Comparison of ENCODE assay signal across 17 cellular contexts in genomic region chr3:124529826-124530571, GRCh38.
A peak's percentile ranks its signal among the peaks of the same experiment; 100 is the strongest.
DNase-seq lines count a peak whose midpoint lies in the region; ATAC-seq, FAIRE-seq and TF ChIP-seq lines count a peak whose summit lies in the region.
"Had no signal": no experiment of that assay in that cellular context is flagged by ENCODE, and none has a peak within 500 bp of the region (broad histone marks: within the 10 kb centered on the region; RNA-seq: fewer than 3 reads in every experiment).

No MANE protein-coding gene starts in this region.

- no peak overlapping the region for H3K4me3 Mint-ChIP-seq in activated naive CD8-positive, alpha-beta T cell treated with anti-CD3 and anti-CD28 coated beads, Interleukin-2, amount 50 U/mL, for 24 hours
- H3K4me3 Mint-ChIP-seq: activated CD8-positive, alpha-beta T cell treated with anti-CD3 and anti-CD28 coated beads for 36 hours; brain; CD14-positive monocyte; effector memory CD8-positive, alpha-beta T cell; nephron progenitor cell; stimulated activated naive CD8-positive, alpha-beta T cell treated with anti-CD3 and anti-CD28 coated beads, Interleukin-15, amount 100 ng/mL, for 72 hours had no signal

- peaks cover 8% of the 10 kb centered on the region for H3K4me1 ChIP-seq in PC-3 (ENCODE audit: insufficient read depth, low read length)
- peaks cover 0 to 7% (median 0%) of the 10 kb centered on the region in 3 donors for H3K4me1 ChIP-seq in pancreas

- no peaks in the 10 kb centered on the region for H3F3A ChIP-seq in PC-3 (ENCODE audit: low read length, unreplicated experiment)

- no peak overlapping the region for H3K27ac Mint-ChIP-seq in activated naive CD8-positive, alpha-beta T cell treated with anti-CD3 and anti-CD28 coated beads, Interleukin-2, amount 50 U/mL, for 24 hours
- H3K27ac Mint-ChIP-seq: activated CD8-positive, alpha-beta T cell treated with anti-CD3 and anti-CD28 coated beads for 36 hours; brain; CD14-positive monocyte; effector memory CD8-positive, alpha-beta T cell; nephron progenitor cell; stimulated activated naive CD8-positive, alpha-beta T cell treated with anti-CD3 and anti-CD28 coated beads, Interleukin-15, amount 100 ng/mL, for 72 hours had no signal

- no peak overlapping the region for H3K27ac ChIP-seq in PC-3 (ENCODE audit: low read length)
- no peak overlapping the region for H3K27ac ChIP-seq in pancreas

- DNase-seq in Daoy (ENCODE audit: low read depth), result peak; percentile 36
- DNase-seq in PC-3, result peak; percentile 66
- DNase-seq in epithelial cell of esophagus (ENCODE audit: low read depth), result peak; percentile 66
- peak in 1 of 6 donors; percentile 16 for DNase-seq in pancreas
- DNase-seq in activated naive CD8-positive, alpha-beta T cell treated with anti-CD3 and anti-CD28 coated beads, Interleukin-2, amount 50 U/mL, for 24 hours, result no peak
- DNase-seq in H54 (ENCODE audit: insufficient read length, low spot score), result no peak
- DNase-seq in SIG-M5 treated with dmso at 0.1 percent for 504 hours (lab: John Stamatoyannopoulos, UW; ENCODE audit: unreplicated experiment), result no peak
- no peak for DNase-seq in AG20443 (ENCODE audit: low spot score)
- DNase-seq: activated CD8-positive, alpha-beta T cell treated with anti-CD3 and anti-CD28 coated beads for 36 hours; effector memory CD8-positive, alpha-beta T cell; KG1; NCI-H774; nephron progenitor cell; RPMI8226; stimulated activated naive CD8-positive, alpha-beta T cell treated with anti-CD3 and anti-CD28 coated beads, Interleukin-15, amount 100 ng/mL, for 72 hours had no signal

- H3K9me3 Mint-ChIP-seq in activated naive CD8-positive, alpha-beta T cell treated with anti-CD3 and anti-CD28 coated beads, Interleukin-2, amount 50 U/mL, for 24 hours, result peaks cover 3% of the 10 kb centered on the region
- H3K9me3 Mint-ChIP-seq: nephron progenitor cell had no signal

- intact Hi-C loops in PC-3 (cut with micrococcal nuclease), result no loop called here
- intact Hi-C loops in pancreas (cut with DNase I), result no loop called here

- H3K4me2 ChIP-seq in PC-3 (ENCODE audit: low read length), result no peak overlapping the region

- POLR2A ChIA-PET in PC-3 (lab: Charles Lee; ENCODE audit: unreplicated experiment), result no interaction called here

- 78 to 84% methylated on average over 3 of the region's 3 CpGs for whole genome bisulfite sequencing in pancreas, 2 donors

- no peak for TF ChIP-seq CTCF in PC-3 (conservative IDR thresholded peaks at IDR 0.05; ENCODE audit: low read depth, low read length)
- no peak for TF ChIP-seq CTCF in epithelial cell of esophagus (IDR thresholded peaks at IDR 0.05; ENCODE audit: insufficient read depth, low read depth, low read length, missing control alignments)
- no peak for TF ChIP-seq CTCF in pancreas (IDR thresholded peaks at IDR 0.05)

- no TSS peak for BruUV-seq in PC-3 (replicated peaks; lab: Mats Ljungman, UMichigan)

- no peaks in the 10 kb centered on the region for H3K36me3 Mint-ChIP-seq in activated naive CD8-positive, alpha-beta T cell treated with anti-CD3 and anti-CD28 coated beads, Interleukin-2, amount 50 U/mL, for 24 hours (ENCODE audit: low read depth)
- H3K36me3 Mint-ChIP-seq: CD14-positive monocyte had no signal

- ATAC-seq in PC-3 (peak; percentile 51), pancreas (peak in 3 of 4 donors; percentile 48 to 71 (median 51))
- no peak for ATAC-seq in activated naive CD8-positive, alpha-beta T cell treated with anti-CD3 and anti-CD28 coated beads, Interleukin-2, amount 50 U/mL, for 24 hours
- ATAC-seq: activated CD8-positive, alpha-beta T cell treated with anti-CD3 and anti-CD28 coated beads for 36 hours; effector memory CD8-positive, alpha-beta T cell; stimulated activated naive CD8-positive, alpha-beta T cell treated with anti-CD3 and anti-CD28 coated beads, Interleukin-15, amount 100 ng/mL, for 72 hours had no signal

- H3K9ac ChIP-seq in PC-3 (ENCODE audit: low read length), result no peak overlapping the region

- H4K20me1 ChIP-seq in PC-3 (ENCODE audit: low read length), result no peaks in the 10 kb centered on the region

- H3K4me3 ChIP-seq in PC-3 (ENCODE audit: low read length) (no peak overlapping the region), epithelial cell of esophagus (ENCODE audit: low read length) (no peak overlapping the region), pancreas (no peak overlapping the region)

- H3K27me3 Mint-ChIP-seq in activated naive CD8-positive, alpha-beta T cell treated with anti-CD3 and anti-CD28 coated beads, Interleukin-2, amount 50 U/mL, for 24 hours, result peaks cover 24% of the 10 kb centered on the region
- H3K27me3 Mint-ChIP-seq: brain had no signal

- CTCF ChIA-PET in PC-3 (lab: Charles Lee), result no interaction called here

- no peak overlapping the region for H2AFZ ChIP-seq in PC-3 (ENCODE audit: low read length)

- 0 out of 2 replicates have a peak, but pooled peaks cover 3% of the 10 kb centered on the region for H3K9me2 ChIP-seq in PC-3 (replicated peaks; ENCODE audit: low read length)

- TF ChIP-seq POLR2A in H54 (IDR thresholded peaks at IDR 0.05; ENCODE audit: low read depth, low read length), result no peak

- H3K27me3 ChIP-seq in PC-3 (ENCODE audit: low read length) (0 out of 2 replicates have a peak, but pooled peaks cover 6% of the 10 kb centered on the region), pancreas (no peaks in the 10 kb centered on the region)

- H3K79me2 ChIP-seq in PC-3 (ENCODE audit: low read length), result no peaks in the 10 kb centered on the region

- FAIRE-seq in pancreas (lab: Jason Lieb, UNC) (no peak), H54 (lab: Jason Lieb, UNC) (no peak)

- no peaks in the 10 kb centered on the region for H3K36me3 ChIP-seq in PC-3 (ENCODE audit: low read depth, low read length)
- H3K36me3 ChIP-seq in pancreas, result no peaks in the 10 kb centered on the region

- no peaks in the 10 kb centered on the region for H3K4me1 Mint-ChIP-seq in activated naive CD8-positive, alpha-beta T cell treated with anti-CD3 and anti-CD28 coated beads, Interleukin-2, amount 50 U/mL, for 24 hours
- H3K4me1 Mint-ChIP-seq: CD14-positive monocyte; nephron progenitor cell; stimulated activated naive CD8-positive, alpha-beta T cell treated with anti-CD3 and anti-CD28 coated beads, Interleukin-15, amount 100 ng/mL, for 72 hours had no signal

- H3K9me3 ChIP-seq in PC-3 (ENCODE audit: low read length) (no peaks in the 10 kb centered on the region), pancreas (no peaks in the 10 kb centered on the region)

Comparison
In these comparisons a context has a peak if more than half of its experiments do, and no peak if none do; other contexts are left out.
1. DNase-seq: peak in Daoy (single experiment), PC-3 (single experiment) and epithelial cell of esophagus (single experiment); none in activated naive CD8-positive, alpha-beta T cell treated with anti-CD3 and anti-CD28 coated beads, Interleukin-2, amount 50 U/mL, for 24 hours (single experiment), H54 (single experiment), SIG-M5 treated with dmso at 0.1 percent for 504 hours (single experiment) and AG20443 (single experiment).